In genomic region chr6:159074120-159074684, GRCh38 we compare ENCODE assay signal across 8 cellular contexts. TPM values are rescaled to one million over a fixed set of nuclear protein-coding genes. Genes with fewer than 3 reads are reported as not detected.
DNase-seq lines count a peak whose midpoint lies in the region; ATAC-seq and TF ChIP-seq lines count a peak whose summit lies in the region.

No MANE protein-coding gene starts in this region.

- H3K4me1 Mint-ChIP-seq in T-cell = peaks cover 33 to 43% (median 37%) of the 10 kb centered on the region in 3 donors
- H3K4me1 Mint-ChIP-seq in activated CD4-positive, alpha-beta memory T cell treated with anti-CD3 and anti-CD28 coated beads for 36 hours (ENCODE audit: low read depth) = peaks cover 46% of the 10 kb centered on the region

- H3K4me1 ChIP-seq in BE2C (no peaks in the 10 kb centered on the region), HUES6 (ENCODE audit: control insufficient read depth, insufficient read depth, low read length) (peaks cover under 1% of the 10 kb centered on the region; the same call in 1 of the 2 replicates), adipocyte (ENCODE audit: control insufficient read depth, insufficient read depth, low read length) (peaks cover 3% of the 10 kb centered on the region), iPS-15b (ENCODE audit: control insufficient read depth, insufficient read depth, low read length) (no peaks in the 10 kb centered on the region)

- TF ChIP-seq CTCF in BE2C (IDR thresholded peaks at IDR 0.05; ENCODE audit: low read depth, low read length) = no peak

- peak; percentile 46 for DNase-seq in BE2C
- peak; percentile 68 for DNase-seq in adipocyte (ENCODE audit: low read depth)
- DNase-seq in T-cell = no peak
- no peak for DNase-seq in activated CD4-positive, alpha-beta memory T cell treated with anti-CD3 and anti-CD28 coated beads for 36 hours
- DNase-seq in MG63 = no peak

- no peaks in the 10 kb centered on the region for H3K9me3 ChIP-seq in BE2C
- H3K9me3 ChIP-seq in HUES6 (ENCODE audit: control insufficient read depth, insufficient read depth, low read depth, low read length) = no peaks in the 10 kb centered on the region
- H3K9me3 ChIP-seq in adipocyte (ENCODE audit: control insufficient read depth, low read length) = no peaks in the 10 kb centered on the region
- no peaks in the 10 kb centered on the region for H3K9me3 ChIP-seq in iPS-15b (ENCODE audit: control insufficient read depth, insufficient read depth, low read length)
- H3K9me3 ChIP-seq in MG63 = no peaks in the 10 kb centered on the region

- H3K9me3 Mint-ChIP-seq in T-cell = no peaks in the 10 kb centered on the region
- H3K9me3 Mint-ChIP-seq in activated CD4-positive, alpha-beta memory T cell treated with anti-CD3 and anti-CD28 coated beads for 36 hours = no peaks in the 10 kb centered on the region

- H3K27ac Mint-ChIP-seq in T-cell = no peak overlapping the region
- no peak overlapping the region for H3K27ac Mint-ChIP-seq in activated CD4-positive, alpha-beta memory T cell treated with anti-CD3 and anti-CD28 coated beads for 36 hours

- ATAC-seq in T-cell (replicated peaks in 1 of 4) (no peak), GM21367 (IDR thresholded peaks at IDR 0.05; ENCODE audit: unreplicated experiment) (no peak)

- intact Hi-C loops in activated CD4-positive, alpha-beta memory T cell treated with anti-CD3 and anti-CD28 coated beads for 36 hours (cut with micrococcal nuclease) = no loop called here

- H3K27ac ChIP-seq in HUES6 (ENCODE audit: low read depth, low read length) = no peak overlapping the region

- H3K4me3 Mint-ChIP-seq in T-cell = no peak overlapping the region
- no peak overlapping the region for H3K4me3 Mint-ChIP-seq in activated CD4-positive, alpha-beta memory T cell treated with anti-CD3 and anti-CD28 coated beads for 36 hours

- H3K9ac ChIP-seq in HUES6 (ENCODE audit: low read length) (no peak overlapping the region), adipocyte (ENCODE audit: low read length) (no peak overlapping the region), iPS-15b (ENCODE audit: low read depth, low read length) (no peak overlapping the region)

- H3K4me3 ChIP-seq in BE2C (ENCODE audit: low read depth, low read length) = peak overlapping the region; percentile 68
- H3K4me3 ChIP-seq in HUES6 (ENCODE audit: low read depth, low read length) = peak overlapping the region; percentile 46
- H3K4me3 ChIP-seq in adipocyte (ENCODE audit: low read length) = peak overlapping the region; percentile 51
- H3K4me3 ChIP-seq in iPS-15b (ENCODE audit: low read depth, low read length) = peak overlapping the region; percentile 54
- no peak overlapping the region for H3K4me3 ChIP-seq in MG63

- CTCF ChIA-PET in T-cell (lab: Charles Lee) = interaction anchor here in 1 of 2 donors (1.2 to 1.6 kb wide), 2 partner anchors 9 to 65 kb away, joined by 3 to 4 read pairs; no protein-coding TSS in a partner anchor
- CTCF ChIA-PET in activated CD4-positive, alpha-beta memory T cell treated with anti-CD3 and anti-CD28 coated beads for 36 hours (lab: Charles Lee) = no interaction called here

- POLR2A ChIA-PET in T-cell (lab: Charles Lee) = no interaction called here
- POLR2A ChIA-PET in activated CD4-positive, alpha-beta memory T cell treated with anti-CD3 and anti-CD28 coated beads for 36 hours (lab: Charles Lee) = interaction anchor here (1.0 kb wide), 1 partner anchor 437 kb away, joined by 3 read pairs; no protein-coding TSS in a partner anchor

- H3K36me3 ChIP-seq in BE2C (no peaks in the 10 kb centered on the region), HUES6 (ENCODE audit: control insufficient read depth, insufficient read depth, low read length) (no peaks in the 10 kb centered on the region), adipocyte (ENCODE audit: control insufficient read depth, insufficient read depth, low read length, severe bottlenecking) (no peaks in the 10 kb centered on the region), iPS-15b (ENCODE audit: control insufficient read depth, insufficient read depth, low read length) (no peaks in the 10 kb centered on the region), MG63 (no peaks in the 10 kb centered on the region)

- H3K27me3 ChIP-seq in BE2C (peaks cover 31% of the 10 kb centered on the region), HUES6 (ENCODE audit: control insufficient read depth, insufficient read depth, low read length) (peaks cover 15% of the 10 kb centered on the region), adipocyte (replicated peaks; ENCODE audit: control insufficient read depth, insufficient read depth, low read length) (peaks cover 72% of the 10 kb centered on the region), iPS-15b (ENCODE audit: control insufficient read depth, insufficient read depth, low read length) (peaks cover 9% of the 10 kb centered on the region), MG63 (peaks cover 3% of the 10 kb centered on the region; the same call in 1 of the 2 replicates)

- H3K27me3 Mint-ChIP-seq in T-cell = peaks cover 0 to 3% of the 10 kb centered on the region in 2 donors
- peaks cover 2% of the 10 kb centered on the region for H3K27me3 Mint-ChIP-seq in activated CD4-positive, alpha-beta memory T cell treated with anti-CD3 and anti-CD28 coated beads for 36 hours

- no peaks in the 10 kb centered on the region for H3K36me3 Mint-ChIP-seq in T-cell
- H3K36me3 Mint-ChIP-seq in activated CD4-positive, alpha-beta memory T cell treated with anti-CD3 and anti-CD28 coated beads for 36 hours = no peaks in the 10 kb centered on the region

RNA-seq across cellular contexts. Expression of gene TAGAP, which starts 29.4 kb away (rescaled TPM):
- polyA plus RNA-seq in BE2C (2012; ENCODE audit: insufficient read depth, insufficient read length, low read depth) = not detected
- total RNA-seq in T-cell = 100 to 1,000 TPM; 110 to 224 (median 128) TPM
- 10 to 100 TPM; 40.1 to 41.6 TPM for total RNA-seq in activated CD4-positive, alpha-beta memory T cell treated with anti-CD3 and anti-CD28 coated beads for 36 hours
- total RNA-seq in MG63 (2014; rRNA removed; shearing (Covaris generic); ENCODE audit: low replicate concordance) = not detected in 2 replicates

Comparison
In these comparisons a context has a peak if more than half of its experiments do, and no peak if none do; other contexts are left out.
1. DNase-seq: peak in BE2C (single experiment) and adipocyte (single experiment); none in T-cell (0 of 34), activated CD4-positive, alpha-beta memory T cell treated with anti-CD3 and anti-CD28 coated beads for 36 hours (single experiment) and MG63 (single experiment).
2. RNA of gene TAGAP, which starts 29.4 kb away (total RNA-seq): 110 to 224 TPM in T-cell and 40.1 to 41.6 TPM in activated CD4-positive, alpha-beta memory T cell treated with anti-CD3 and anti-CD28 coated beads for 36 hours; not detected in MG63; every median in the first group is over 10 times any median in the second.